17 cellular contexts compared by ENCODE assay signal in genomic region chr2:233807215-233807865, GRCh38. TPM values are rescaled to one million over a fixed set of nuclear protein-coding genes. Genes with fewer than 3 reads are reported as not detected.
DNase-seq lines count a peak whose midpoint lies in the region; ATAC-seq and TF ChIP-seq lines count a peak whose summit lies in the region.
"Had no signal": no experiment of that assay in that cellular context is flagged by ENCODE, and none has a peak within 500 bp of the region (broad histone marks: within the 10 kb centered on the region; RNA-seq: fewer than 3 reads in every experiment).

No MANE protein-coding gene starts in this region.

- no peak overlapping the region for H3K9ac ChIP-seq in trophoblast cell (ENCODE audit: low read length)
- H3K9ac ChIP-seq: BLaER1 had no signal

- no peaks in the 10 kb centered on the region for H3K79me2 ChIP-seq in trophoblast cell (ENCODE audit: control insufficient read depth, insufficient read depth, low read length, poor library complexity)

- no peak overlapping the region for H3K4me2 ChIP-seq in trophoblast cell (ENCODE audit: low read length)
- H3K4me2 ChIP-seq: BLaER1 had no signal

- H3K9me3 Mint-ChIP-seq in HFFc6 (no peaks in the 10 kb centered on the region), endothelial cell (ENCODE audit: unreplicated experiment) (no peaks in the 10 kb centered on the region)
- H3K9me3 Mint-ChIP-seq: nephron had no signal

- no peak overlapping the region for H4K8ac ChIP-seq in trophoblast cell (ENCODE audit: low read depth, low read length)

- no peak overlapping the region for H2BK12ac ChIP-seq in trophoblast cell (ENCODE audit: low read length)

- no peaks in the 10 kb centered on the region for H3K4me1 Mint-ChIP-seq in HFFc6 (ENCODE audit: low read depth)
- no peaks in the 10 kb centered on the region for H3K4me1 Mint-ChIP-seq in endothelial cell (ENCODE audit: unreplicated experiment)
- H3K4me1 Mint-ChIP-seq: nephron had no signal

- no peak overlapping the region for H4K12ac ChIP-seq in trophoblast cell (ENCODE audit: low read depth, low read length)

- no peak overlapping the region for H4K91ac ChIP-seq in trophoblast cell (ENCODE audit: low read depth, low read length)

- peaks cover 14% of the 10 kb centered on the region for H3K9me3 ChIP-seq in trophoblast cell (ENCODE audit: insufficient read depth, low read depth, low read length)
- H3K9me3 ChIP-seq: BLaER1 had no signal

- H3K79me1 ChIP-seq in trophoblast cell (ENCODE audit: low read length), result no peaks in the 10 kb centered on the region

- H3K27ac Mint-ChIP-seq in HFFc6 (no peak overlapping the region), endothelial cell (ENCODE audit: unreplicated experiment) (no peak overlapping the region)
- H3K27ac Mint-ChIP-seq: nephron had no signal

- no peak overlapping the region for H2BK120ac ChIP-seq in trophoblast cell (ENCODE audit: insufficient read depth, low read length, poor library complexity)

- H3K36me3 ChIP-seq in trophoblast cell (ENCODE audit: control insufficient read depth in 1 of 2, insufficient read depth in 2 of 2, low read length in 2 of 2), result no peaks in the 10 kb centered on the region
- H3K36me3 ChIP-seq: BLaER1, cardiac muscle cell had no signal

- H3K27me3 Mint-ChIP-seq in HFFc6 (ENCODE audit: insufficient read depth) (peaks cover 16% of the 10 kb centered on the region), endothelial cell (ENCODE audit: unreplicated experiment) (peaks cover 6% of the 10 kb centered on the region)

- ATAC-seq in HG02763 (IDR thresholded peaks at IDR 0.05; ENCODE audit: unreplicated experiment), result no peak

- no peaks in the 10 kb centered on the region for H3K27me3 ChIP-seq in trophoblast cell (ENCODE audit: insufficient read depth, low read length)
- H3K27me3 ChIP-seq: BLaER1, cardiac muscle cell had no signal

- no peak overlapping the region for H3K23ac ChIP-seq in trophoblast cell (ENCODE audit: low read length)

- H3K4me3 Mint-ChIP-seq in HFFc6 (no peak overlapping the region), endothelial cell (ENCODE audit: unreplicated experiment) (no peak overlapping the region)
- H3K4me3 Mint-ChIP-seq: nephron had no signal

- no peak overlapping the region for H3K4me3 ChIP-seq in GM12865 (ENCODE audit: low read depth, low read length)
- H3K4me3 ChIP-seq in trophoblast cell (ENCODE audit: low read depth, low read length), result peak overlapping the region; percentile 0
- H3K4me3 ChIP-seq: BLaER1, cardiac muscle cell had no signal

- WGBS in trophoblast cell (ENCODE audit: extremely low coverage, insufficient coverage, insufficient read length), result no CpG with 5 or more reads among the region's 12 CpGs

- H3K36me3 Mint-ChIP-seq in HFFc6 (ENCODE audit: low read depth) (no peaks in the 10 kb centered on the region), endothelial cell (ENCODE audit: low read depth, unreplicated experiment) (no peaks in the 10 kb centered on the region)

- DNase-seq in GM12865 (ENCODE audit: low read depth) (no peak), HFFc6 (no peak), ecto neural progenitor cell (ENCODE audit: low spot score) (peak; percentile 31), trophoblast cell (peak in 1 of 2 donors; percentile 1), cerebellum (ENCODE audit: low spot score) (no peak), endothelial cell (ENCODE audit: low spot score) (no peak)
- DNase-seq: activated T-cell treated with anti-CD3 and anti-CD28 coated beads for 4 hours, DMS 273 treated with DMSO at 0.1 percent for 48 hours, foreskin fibroblast, NCI-H1694 treated with DMSO at 0.1 percent for 48 hours, NCI-H510A treated with DMSO at 0.1 percent for 48 hours, SW 1271 had no signal

- no peak overlapping the region for H3K4ac ChIP-seq in trophoblast cell (ENCODE audit: low read depth, low read length)

- H3K4me1 ChIP-seq in trophoblast cell (ENCODE audit: control insufficient read depth in 1 of 2, insufficient read depth in 2 of 2, low read length in 2 of 2), result no peaks in the 10 kb centered on the region
- H3K4me1 ChIP-seq: BLaER1 had no signal

- H3K18ac ChIP-seq in trophoblast cell (ENCODE audit: low read length), result no peak overlapping the region

- H2AFZ ChIP-seq in trophoblast cell (ENCODE audit: insufficient read depth, low read length, poor library complexity), result no peak overlapping the region

- no peak overlapping the region for H3K27ac ChIP-seq in trophoblast cell (ENCODE audit: low read depth, low read length)
- H3K27ac ChIP-seq: BLaER1, cardiac muscle cell had no signal

- no peak overlapping the region for H2AK5ac ChIP-seq in trophoblast cell (ENCODE audit: low read length)

- no peak overlapping the region for H3K14ac ChIP-seq in trophoblast cell (ENCODE audit: low read length)

- TF ChIP-seq CTCF in GM12865 (IDR thresholded peaks at IDR 0.05; ENCODE audit: insufficient read depth, low read depth, low read length, missing control alignments) (peak; percentile 2), HFFc6 (IDR thresholded peaks at IDR 0.05) (peak; percentile 19; the same call in 1 of the 2 replicates), endothelial cell (IDR thresholded peaks at IDR 0.05; ENCODE audit: unreplicated experiment) (no peak)

- no peak overlapping the region for H2BK5ac ChIP-seq in trophoblast cell (ENCODE audit: low read depth, low read length, poor library complexity)

RNA-seq across cellular contexts. Expression of gene MROH2A, which starts 29.2 kb away (rescaled TPM):
- total RNA-seq in HFFc6 (2021; fragmentation: NEBNext Ultra II Directional; extraction: Animal tissue kit (Norgen Biotek cat#: 25700)), result not detected
- polyA plus RNA-seq in trophoblast cell (2013), result not detected in 2 replicates
- not detected for total RNA-seq in cerebellum
- total RNA-seq in endothelial cell (ENCODE audit: unreplicated experiment), result 0.31 TPM
- total RNA-seq: lung microvascular endothelial cell had no signal
- polyA plus RNA-seq: cardiac muscle cell had no signal

RNA-seq across cellular contexts. Expression of gene HJURP, which starts 47.0 kb away (rescaled TPM):
- 10 to 100 TPM; 16.8 to 33.6 (median 32.4) TPM for total RNA-seq in HFFc6 (2021; fragmentation: NEBNext Ultra II Directional; extraction: Animal tissue kit (Norgen Biotek cat#: 25700))
- 21.0 and 22.2 TPM in 2 replicates for polyA plus RNA-seq in trophoblast cell (2013)
- total RNA-seq in cerebellum (8.0 TPM), endothelial cell (ENCODE audit: unreplicated experiment) (11.4 TPM)

RNA-seq across cellular contexts. Expression of gene UGT1A1, which starts 47.3 kb away (rescaled TPM):
- total RNA-seq in HFFc6 (2021; fragmentation: NEBNext Ultra II Directional; extraction: Animal tissue kit (Norgen Biotek cat#: 25700)), result not detected
- polyA plus RNA-seq in trophoblast cell (2013), result not detected in 2 replicates
- not detected for total RNA-seq in cerebellum
- total RNA-seq in endothelial cell (ENCODE audit: unreplicated experiment), result not detected
- total RNA-seq: cardiac muscle cell, lung microvascular endothelial cell had no signal
- polyA plus RNA-seq: cardiac muscle cell had no signal
